13 cellular contexts compared by ENCODE assay signal in the genomic region with DNA sequence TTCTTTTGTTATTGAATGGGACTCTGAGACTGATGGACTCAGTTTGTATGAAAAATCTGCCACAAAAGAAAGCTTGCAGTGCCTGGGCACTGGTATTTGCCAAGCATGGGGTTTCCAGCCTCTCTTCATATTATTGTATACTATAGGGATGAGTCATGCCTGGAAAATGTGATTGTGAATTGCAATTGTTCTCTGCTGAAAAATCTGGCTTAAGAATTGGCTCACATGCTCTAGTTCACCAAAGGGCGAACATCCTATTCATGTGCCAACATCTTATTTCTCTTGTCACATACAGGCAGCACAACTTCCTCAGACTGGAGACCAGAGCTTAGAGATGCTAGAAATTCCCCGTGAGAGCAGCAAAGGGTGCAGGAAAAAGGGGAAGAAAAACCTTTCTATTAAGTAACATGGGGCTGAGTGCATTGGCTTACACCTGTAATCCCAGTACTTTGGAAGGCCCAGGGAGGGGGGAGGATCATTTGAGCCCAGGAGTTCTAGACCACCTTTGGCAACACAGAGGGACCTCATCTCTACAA.
DNase-seq lines count a peak whose midpoint lies in the region; ATAC-seq and TF ChIP-seq lines count a peak whose summit lies in the region.
"Had no signal": no experiment of that assay in that cellular context is flagged by ENCODE, and none has a peak within 500 bp of the region (broad histone marks: within the 10 kb centered on the region; RNA-seq: fewer than 3 reads in every experiment).

No MANE protein-coding gene starts in this region.

- TF ChIP-seq CTCF in AG09309 (IDR thresholded peaks at IDR 0.05; ENCODE audit: control insufficient read depth, insufficient read depth, low read depth, low read length, missing control alignments) (no peak), IMR-90 (conservative IDR thresholded peaks at IDR 0.05; ENCODE audit: low read depth, low read length) (no peak), mammary epithelial cell (conservative IDR thresholded peaks at IDR 0.05 in 1 of 2, IDR thresholded peaks at IDR 0.05 in 1 of 2; ENCODE audit: extremely low read depth in 1 of 2, insufficient read depth in 1 of 2, low read depth in 1 of 2, low read length in 2 of 2) (no peak), natural killer cell (IDR thresholded peaks at IDR 0.05) (no peak)

- no peaks in the 10 kb centered on the region for H3K79me2 ChIP-seq in mammary epithelial cell (ENCODE audit: insufficient read depth, low read length)

- H2BK120ac ChIP-seq in IMR-90 (ENCODE audit: low read depth, low read length): no peak overlapping the region

- WGBS in IMR-90 (ENCODE audit: extremely low coverage in 2 of 2, insufficient read length in 1 of 2), 2 experiments: no CpG with 5 or more reads among the region's 2 CpGs
- 12% methylated on average over 2 of the region's 2 CpGs for WGBS in mammary epithelial cell (ENCODE audit: low coverage, missing lambda C conversion rate)

- H3K36me3 Mint-ChIP-seq in activated CD4-positive, alpha-beta memory T cell treated with anti-CD3 and anti-CD28 coated beads, Interleukin-2, amount 10 ng/mL, durations not matched to agents 7 days and 5 days (ENCODE audit: low read depth): no peaks in the 10 kb centered on the region
- H3K36me3 Mint-ChIP-seq in natural killer cell: no peaks in the 10 kb centered on the region

- no peak overlapping the region for H3K27ac ChIP-seq in IMR-90 (ENCODE audit: insufficient read depth, low read length)
- H3K27ac ChIP-seq in mammary epithelial cell (ENCODE audit: insufficient read depth, low read depth, low read length): peak overlapping the region; percentile 97
- H3K27ac ChIP-seq: SK-N-MC had no signal

- POLR2A ChIA-PET in IMR-90 (lab: Charles Lee; ENCODE audit: unreplicated experiment): no interaction called here
- POLR2A ChIA-PET in activated CD4-positive, alpha-beta memory T cell treated with anti-CD3 and anti-CD28 coated beads, Interleukin-2, amount 10 ng/mL, durations not matched to agents 7 days and 5 days (lab: Charles Lee): no interaction called here

- ATAC-seq in IMR-90 (ENCODE audit: low read depth) (no peak; the same call in 1 of the 2 replicates), GM18858 (IDR thresholded peaks at IDR 0.05; ENCODE audit: unreplicated experiment) (no peak), natural killer cell (no peak)
- ATAC-seq: K562 had no signal

- H3K36me3 ChIP-seq in IMR-90 (ENCODE audit: control insufficient read depth, insufficient read depth, low read length) (no peaks in the 10 kb centered on the region), mammary epithelial cell (ENCODE audit: insufficient read depth, low read length) (no peaks in the 10 kb centered on the region)

- H3K4ac ChIP-seq in IMR-90 (ENCODE audit: low read depth, low read length): no peak overlapping the region

- BruUV-seq in IMR-90 (replicated peaks; lab: Mats Ljungman, UMichigan) (no TSS peak), mammary epithelial cell (replicated peaks; lab: Mats Ljungman, UMichigan) (TSS peak; percentile 56)

- no peak overlapping the region for H2AK9ac ChIP-seq in IMR-90 (replicated peaks; ENCODE audit: low read depth, low read length, poor library complexity)

- no peak for TF ChIP-seq RAD21 in IMR-90 (IDR thresholded peaks at IDR 0.05; ENCODE audit: low read length)

- H4K20me1 ChIP-seq in IMR-90 (ENCODE audit: insufficient read depth, low read length) (no peaks in the 10 kb centered on the region), mammary epithelial cell (ENCODE audit: insufficient read depth, low read length) (no peaks in the 10 kb centered on the region)

- H3K9me3 ChIP-seq in IMR-90 (ENCODE audit: control insufficient read depth, insufficient read depth, low read length) (no peaks in the 10 kb centered on the region), mammary epithelial cell (replicated peaks; ENCODE audit: insufficient read depth, low read length) (no peaks in the 10 kb centered on the region)

- H2AFZ ChIP-seq in IMR-90 (replicated peaks; ENCODE audit: low read length, poor library complexity) (no peak overlapping the region), mammary epithelial cell (ENCODE audit: low read depth, low read length) (peak overlapping the region; percentile 83)

- intact Hi-C loops in IMR-90 (cut with micrococcal nuclease) (no loop called here), mammary epithelial cell (cut with micrococcal nuclease) (no loop called here), natural killer cell (cut with micrococcal nuclease) (no loop called here)

- H3K9ac ChIP-seq in IMR-90 (ENCODE audit: low read depth, low read length) (no peak overlapping the region), mammary epithelial cell (ENCODE audit: insufficient read depth, low read length) (peak overlapping the region; percentile 81)

- no peak overlapping the region for H2AK5ac ChIP-seq in IMR-90 (ENCODE audit: low read depth, low read length)

- no peak overlapping the region for H2BK15ac ChIP-seq in IMR-90 (ENCODE audit: low read depth, low read length)

- no peaks in the 10 kb centered on the region for H3K4me1 Mint-ChIP-seq in activated CD4-positive, alpha-beta memory T cell treated with anti-CD3 and anti-CD28 coated beads, Interleukin-2, amount 10 ng/mL, durations not matched to agents 7 days and 5 days
- no peaks in the 10 kb centered on the region for H3K4me1 Mint-ChIP-seq in natural killer cell

- dilution Hi-C loops in IMR-90 (cut with HindIII; ENCODE audit: low sequenced_read_pairs, unreplicated experiment): no loop called here
- dilution Hi-C loops in mammary epithelial cell (cut with HindIII; ENCODE audit: low sequenced_read_pairs): no loop called here

- H3K56ac ChIP-seq in IMR-90 (ENCODE audit: extremely low read depth, insufficient read depth, low read length): no peak overlapping the region

- peak; percentile 41 for DNase-seq in AG09309 (ENCODE audit: low read depth)
- DNase-seq in IMR-90: peak; percentile 33
- peak; percentile 91 for DNase-seq in mammary epithelial cell
- peak; percentile 68 for DNase-seq in medulla oblongata (ENCODE audit: extremely low spot score)
- DNase-seq in HT-29 (ENCODE audit: low spot score): no peak
- DNase-seq in activated CD4-positive, alpha-beta memory T cell treated with anti-CD3 and anti-CD28 coated beads, Interleukin-2, amount 10 ng/mL, durations not matched to agents 7 days and 5 days: no peak
- DNase-seq in natural killer cell: no peak
- DNase-seq: activated naive CD4-positive, alpha-beta T cell treated with Interleukin-2 at 50 U/mL for 16 hours; DND-41; stimulated activated CD4-positive, alpha-beta T cell treated with anti-CD3 and anti-CD28 coated beads, Interleukin-12 subunit alpha, Interleukin-12 subunit beta, amount 100 ng/mL, for 4 hours had no signal

- no peak overlapping the region for H2BK5ac ChIP-seq in IMR-90 (ENCODE audit: low read depth, low read length, poor library complexity, severe bottlenecking)

- H3K27ac Mint-ChIP-seq in activated CD4-positive, alpha-beta memory T cell treated with anti-CD3 and anti-CD28 coated beads, Interleukin-2, amount 10 ng/mL, durations not matched to agents 7 days and 5 days: no peak overlapping the region
- no peak overlapping the region for H3K27ac Mint-ChIP-seq in natural killer cell

- H3K9me1 ChIP-seq in IMR-90 (ENCODE audit: insufficient read depth, low read length): no peaks in the 10 kb centered on the region

- H4K5ac ChIP-seq in IMR-90 (ENCODE audit: low read depth, low read length): no peak overlapping the region

- no peaks in the 10 kb centered on the region for H3K27me3 Mint-ChIP-seq in activated CD4-positive, alpha-beta memory T cell treated with anti-CD3 and anti-CD28 coated beads, Interleukin-2, amount 10 ng/mL, durations not matched to agents 7 days and 5 days
- H3K27me3 Mint-ChIP-seq in natural killer cell (ENCODE audit: low read depth in 2 of 2): peaks cover 5 to 9% of the 10 kb centered on the region in 2 donors

- no peak overlapping the region for H4K8ac ChIP-seq in IMR-90 (ENCODE audit: low read depth in 2 of 2, low read length in 2 of 2)

- no peak for TF ChIP-seq POLR2A in IMR-90 (IDR thresholded peaks at IDR 0.05; ENCODE audit: low read depth, low read length)

- H2BK20ac ChIP-seq in IMR-90 (ENCODE audit: low read depth, low read length): no peak overlapping the region

- no peak overlapping the region for H3K18ac ChIP-seq in IMR-90 (ENCODE audit: low read depth, low read length)

- in situ Hi-C loops in IMR-90 (cut with MboI; ENCODE audit: low sequenced_read_pairs) (no loop called here), mammary epithelial cell (cut with MboI; ENCODE audit: low sequenced_read_pairs in 2 of 2) (no loop called here)

- CTCF ChIA-PET in IMR-90 (lab: Yijun Ruan, JAX) (no interaction called here), mammary epithelial cell (lab: Charles Lee; ENCODE audit: low non-redundant PET) (interaction anchor here (0.5 kb wide), 1 partner anchor 64 kb away, joined by 5 read pairs; no protein-coding TSS in a partner anchor)
- CTCF ChIA-PET in activated CD4-positive, alpha-beta memory T cell treated with anti-CD3 and anti-CD28 coated beads, Interleukin-2, amount 10 ng/mL, durations not matched to agents 7 days and 5 days (lab: Charles Lee): no interaction called here

- H3K79me1 ChIP-seq in IMR-90 (ENCODE audit: low read depth in 1 of 2, low read length in 2 of 2): no peaks in the 10 kb centered on the region

- H3K27me3 ChIP-seq in IMR-90 (ENCODE audit: control insufficient read depth, insufficient read depth, low read length) (no peaks in the 10 kb centered on the region), mammary epithelial cell (ENCODE audit: insufficient read depth, low read length) (no peaks in the 10 kb centered on the region)

- no peak overlapping the region for H4K91ac ChIP-seq in IMR-90 (ENCODE audit: insufficient read depth, low read depth, low read length)

- no peaks in the 10 kb centered on the region for H3K4me1 ChIP-seq in IMR-90 (ENCODE audit: control insufficient read depth, insufficient read depth, low read length)
- peaks cover 48% of the 10 kb centered on the region for H3K4me1 ChIP-seq in mammary epithelial cell (ENCODE audit: insufficient read depth, low read length)

- H3K9me3 Mint-ChIP-seq in activated CD4-positive, alpha-beta memory T cell treated with anti-CD3 and anti-CD28 coated beads, Interleukin-2, amount 10 ng/mL, durations not matched to agents 7 days and 5 days: no peaks in the 10 kb centered on the region
- H3K9me3 Mint-ChIP-seq in natural killer cell: no peaks in the 10 kb centered on the region

- no peak overlapping the region for H3K23ac ChIP-seq in IMR-90 (ENCODE audit: low read depth, low read length)

- H3K4me3 Mint-ChIP-seq in activated CD4-positive, alpha-beta memory T cell treated with anti-CD3 and anti-CD28 coated beads, Interleukin-2, amount 10 ng/mL, durations not matched to agents 7 days and 5 days: no peak overlapping the region
- no peak overlapping the region for H3K4me3 Mint-ChIP-seq in natural killer cell

- H3K4me2 ChIP-seq in IMR-90 (ENCODE audit: low read depth, low read length) (no peak overlapping the region), mammary epithelial cell (ENCODE audit: insufficient read depth, low read depth, low read length) (peak overlapping the region; percentile 79)

- no peak overlapping the region for H3K4me3 ChIP-seq in AG09309 (ENCODE audit: control insufficient read depth, low read depth, low read length)
- no peak overlapping the region for H3K4me3 ChIP-seq in IMR-90 (ENCODE audit: insufficient read depth, low read depth, low read length)
- H3K4me3 ChIP-seq in mammary epithelial cell (replicated peaks in 1 of 3; ENCODE audit: insufficient read depth in 1 of 3, low read depth in 2 of 3, low read length in 3 of 3): peak overlapping the region in 2 of 3 experiments; percentile 21 to 23
- H3K4me3 ChIP-seq: K562, SK-N-MC had no signal

- H3K14ac ChIP-seq in IMR-90 (replicated peaks; ENCODE audit: low read depth, low read length): no peak overlapping the region

Comparison
In these comparisons a context has a peak if more than half of its experiments do, and no peak if none do; other contexts are left out.
1. DNase-seq: peak in AG09309 (single experiment), IMR-90 (single experiment), mammary epithelial cell (single experiment) and medulla oblongata (single experiment); none in HT-29 (single experiment), activated CD4-positive, alpha-beta memory T cell treated with anti-CD3 and anti-CD28 coated beads, Interleukin-2, amount 10 ng/mL, durations not matched to agents 7 days and 5 days (single experiment) and natural killer cell (single experiment).
2. H3K4me3 ChIP-seq: peak in mammary epithelial cell (2 of 3); none in AG09309 (single experiment) and IMR-90 (single experiment).